8 cellular contexts compared by ENCODE assay signal in the genomic region with DNA sequence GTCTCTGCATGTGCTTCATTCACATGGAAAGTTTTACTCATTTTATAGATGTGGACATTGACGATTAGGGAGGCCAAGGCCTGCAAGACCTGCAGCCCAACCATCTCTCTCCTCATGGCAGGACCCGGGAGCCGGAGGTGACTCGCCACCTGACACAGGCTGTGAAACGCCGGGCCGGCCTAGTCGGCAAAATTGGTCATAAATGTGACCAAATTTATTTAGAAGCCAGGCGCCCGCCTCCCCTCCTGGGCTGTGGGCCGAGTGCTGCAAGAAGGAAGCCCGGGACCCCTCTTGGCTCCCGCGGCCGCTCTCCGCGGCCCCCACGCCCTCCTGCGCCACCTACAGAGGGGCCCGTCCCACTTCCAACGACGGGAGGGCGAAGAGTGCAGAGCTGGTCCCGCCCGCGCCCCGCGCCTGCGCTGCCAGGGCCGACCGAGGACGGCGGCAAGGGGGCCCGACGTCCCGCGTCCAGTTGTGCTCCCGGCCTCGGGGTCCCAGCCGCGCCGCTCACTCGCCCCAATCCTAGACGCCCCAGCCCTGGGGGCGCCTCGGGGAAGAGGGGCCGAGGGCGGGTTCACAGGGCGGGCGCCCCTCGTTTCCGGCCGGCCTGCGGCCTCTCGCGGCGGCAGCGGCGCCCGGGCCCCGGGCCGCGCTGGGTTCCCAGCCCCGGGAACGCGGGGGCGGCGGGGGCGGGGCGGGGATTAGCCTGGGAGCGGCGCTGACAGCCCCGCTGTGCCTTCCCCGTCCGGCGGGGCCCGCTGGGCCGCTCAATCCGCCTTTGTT. TPM values are rescaled to one million over a fixed set of nuclear protein-coding genes. Genes with fewer than 3 reads are reported as not detected.
A peak's percentile ranks its signal among the peaks of the same experiment; 100 is the strongest.
DNase-seq lines count a peak whose midpoint lies in the region; ATAC-seq lines count a peak whose summit lies in the region.

No MANE protein-coding gene starts in this region.

- CTCF ChIA-PET in activated CD8-positive, alpha-beta memory T cell treated with anti-CD3 and anti-CD28 coated beads, Interleukin-2, amount 10 ng/mL, durations not matched to agents 7 days and 5 days (lab: Charles Lee), result no interaction called here

- H3K9me3 Mint-ChIP-seq in T-helper 1 cell treated with Interleukin-12 subunit alpha and Interleukin-12 subunit beta and Interleukin-4 antibody, amounts not matched to agents 30 μg/mL and 1 μg/mL, for 36 hours, result no peaks in the 10 kb centered on the region
- no peaks in the 10 kb centered on the region for H3K9me3 Mint-ChIP-seq in activated CD8-positive, alpha-beta memory T cell treated with anti-CD3 and anti-CD28 coated beads, Interleukin-2, amount 10 ng/mL, durations not matched to agents 7 days and 5 days (ENCODE audit: low read depth)

- DNase-seq in T-helper 1 cell, result no peak
- DNase-seq in LHCN-M2 (ENCODE audit: low read depth), result peak; percentile 21
- DNase-seq in activated CD8-positive, alpha-beta memory T cell treated with anti-CD3 and anti-CD28 coated beads, Interleukin-2, amount 10 ng/mL, durations not matched to agents 7 days and 5 days, result no peak
- DNase-seq in glomerular visceral epithelial cell (ENCODE audit: extremely low spot score), result peak; percentile 45
- peak; percentile 86 for DNase-seq in posterior vena cava (ENCODE audit: low spot score)

- ATAC-seq in activated CD8-positive, alpha-beta memory T cell treated with anti-CD3 and anti-CD28 coated beads, Interleukin-2, amount 10 ng/mL, durations not matched to agents 7 days and 5 days, result peak; percentile 40
- ATAC-seq in GM21717 (IDR thresholded peaks at IDR 0.05; ENCODE audit: unreplicated experiment) (no peak), HG03378 (IDR thresholded peaks at IDR 0.05; ENCODE audit: unreplicated experiment) (no peak)

- intact Hi-C loops in posterior vena cava (cut with DNase I), result no loop called here

- H3K36me3 Mint-ChIP-seq in T-helper 1 cell treated with Interleukin-12 subunit alpha and Interleukin-12 subunit beta and Interleukin-4 antibody, amounts not matched to agents 30 μg/mL and 1 μg/mL, for 36 hours (ENCODE audit: low read depth), result no peaks in the 10 kb centered on the region
- no peaks in the 10 kb centered on the region for H3K36me3 Mint-ChIP-seq in activated CD8-positive, alpha-beta memory T cell treated with anti-CD3 and anti-CD28 coated beads, Interleukin-2, amount 10 ng/mL, durations not matched to agents 7 days and 5 days

- no peak overlapping the region for H3K27ac Mint-ChIP-seq in T-helper 1 cell treated with Interleukin-12 subunit alpha and Interleukin-12 subunit beta and Interleukin-4 antibody, amounts not matched to agents 30 μg/mL and 1 μg/mL, for 36 hours
- no peak overlapping the region for H3K27ac Mint-ChIP-seq in activated CD8-positive, alpha-beta memory T cell treated with anti-CD3 and anti-CD28 coated beads, Interleukin-2, amount 10 ng/mL, durations not matched to agents 7 days and 5 days

- peak overlapping the region; percentile 26 for H3K4me3 Mint-ChIP-seq in T-helper 1 cell treated with Interleukin-12 subunit alpha and Interleukin-12 subunit beta and Interleukin-4 antibody, amounts not matched to agents 30 μg/mL and 1 μg/mL, for 36 hours
- no peak overlapping the region for H3K4me3 Mint-ChIP-seq in activated CD8-positive, alpha-beta memory T cell treated with anti-CD3 and anti-CD28 coated beads, Interleukin-2, amount 10 ng/mL, durations not matched to agents 7 days and 5 days

- H3K4me1 Mint-ChIP-seq in T-helper 1 cell treated with Interleukin-12 subunit alpha and Interleukin-12 subunit beta and Interleukin-4 antibody, amounts not matched to agents 30 μg/mL and 1 μg/mL, for 36 hours (ENCODE audit: low read depth), result peaks cover 3% of the 10 kb centered on the region
- H3K4me1 Mint-ChIP-seq in activated CD8-positive, alpha-beta memory T cell treated with anti-CD3 and anti-CD28 coated beads, Interleukin-2, amount 10 ng/mL, durations not matched to agents 7 days and 5 days, result peaks cover 21% of the 10 kb centered on the region

- H3K27me3 Mint-ChIP-seq in T-helper 1 cell treated with Interleukin-12 subunit alpha and Interleukin-12 subunit beta and Interleukin-4 antibody, amounts not matched to agents 30 μg/mL and 1 μg/mL, for 36 hours (ENCODE audit: low read depth), result peaks cover 49% of the 10 kb centered on the region
- peaks cover 52% of the 10 kb centered on the region for H3K27me3 Mint-ChIP-seq in activated CD8-positive, alpha-beta memory T cell treated with anti-CD3 and anti-CD28 coated beads, Interleukin-2, amount 10 ng/mL, durations not matched to agents 7 days and 5 days

RNA-seq across cellular contexts. Expression of a gene that starts 47.5 kb away (rescaled TPM):
- total RNA-seq in LHCN-M2 (2014; rRNA removed), result 0.57 and 1.0 TPM in 2 replicates
- 1.1 TPM for polyA plus RNA-seq in LHCN-M2 (2012)
- total RNA-seq in activated CD8-positive, alpha-beta memory T cell treated with anti-CD3 and anti-CD28 coated beads, Interleukin-2, amount 10 ng/mL, durations not matched to agents 7 days and 5 days, result not detected
- total RNA-seq in posterior vena cava, result under 1 TPM; 0.32 to 0.81 TPM

Comparison
In these comparisons a context has a peak if more than half of its experiments do, and no peak if none do; other contexts are left out.
1. DNase-seq: peak in LHCN-M2 (single experiment), glomerular visceral epithelial cell (single experiment) and posterior vena cava (single experiment); none in T-helper 1 cell (0 of 5) and activated CD8-positive, alpha-beta memory T cell treated with anti-CD3 and anti-CD28 coated beads, Interleukin-2, amount 10 ng/mL, durations not matched to agents 7 days and 5 days (single experiment).